Comparison of ENCODE assay signal across 8 cellular contexts in genomic region chr10:77925795-77926565, GRCh38. TPM values are rescaled to one million over a fixed set of nuclear protein-coding genes. Genes with fewer than 3 reads are reported as not detected.
DNase-seq lines count a peak whose midpoint lies in the region; ATAC-seq and TF ChIP-seq lines count a peak whose summit lies in the region.

No MANE protein-coding gene starts in this region.

- H3K9ac ChIP-seq in mucosa of rectum (ENCODE audit: low read depth in 1 of 2, low read length in 2 of 2), result peak overlapping the region; percentile 68 to 82

- ATAC-seq in GM18517 (IDR thresholded peaks at IDR 0.05; ENCODE audit: unreplicated experiment), result peak; percentile 50
- ATAC-seq in HG03196 (IDR thresholded peaks at IDR 0.05; ENCODE audit: unreplicated experiment), result peak; percentile 45
- peak in 1 of 2 donors; percentile 72 for ATAC-seq in upper lobe of left lung (ENCODE audit: low FRiP score in 2 of 2)

- H3K27ac ChIP-seq in AG04450 (ENCODE audit: low read depth, low read length) (peak overlapping the region; percentile 34), epithelial cell of prostate (peak overlapping the region; percentile 64), mucosa of rectum (ENCODE audit: low read depth in 2 of 2, low read length in 2 of 2) (peak overlapping the region; percentile 68 to 70), upper lobe of left lung (peak overlapping the region; percentile 73 to 89 (median 78))

- WGBS in upper lobe of left lung, 2 donors, result 1 to 4% methylated on average over 18 to 24 of the region's 73 CpGs

- POLR2A ChIA-PET in AG04450 (lab: Yijun Ruan, JAX), result interaction anchor here (1.2 to 3.9 kb wide), 3 partner anchors 14 to 79 kb away, joined by 3 to 13 read pairs (median 4); no protein-coding TSS in a partner anchor

- H3K4me3 ChIP-seq in AG04450 (ENCODE audit: low read depth, low read length) (peak overlapping the region; percentile 83), WI38 (ENCODE audit: low read depth, low read length) (peak overlapping the region; percentile 85), mucosa of rectum (ENCODE audit: low read length in 2 of 2) (peak overlapping the region; percentile 80 to 84), upper lobe of left lung (peak overlapping the region; percentile 63 to 88 (median 86))

- TF ChIP-seq POLR2A in upper lobe of left lung (IDR thresholded peaks at IDR 0.05), result no peak

- DNase-seq in AG04450 (ENCODE audit: low read depth, low spot score) (no peak), epithelial cell of prostate (ENCODE audit: low read depth, low spot score) (no peak), upper lobe of left lung (peak; percentile 62 to 90), SKM-1 (lab: John Stamatoyannopoulos, UW; ENCODE audit: unreplicated experiment) (no peak)

- H3K4me1 ChIP-seq in mucosa of rectum (ENCODE audit: control insufficient read depth in 2 of 2, insufficient read depth in 2 of 2, low read length in 2 of 2) (peaks cover 7 to 19% of the 10 kb centered on the region in 2 donors), upper lobe of left lung (peaks cover 15 to 27% (median 19%) of the 10 kb centered on the region in 4 donors)

- H3K36me3 ChIP-seq in mucosa of rectum (ENCODE audit: control insufficient read depth in 2 of 2, insufficient read depth in 2 of 2, low read length in 2 of 2), result peaks cover 0 to 5% of the 10 kb centered on the region in 2 donors
- H3K36me3 ChIP-seq in upper lobe of left lung, result no peaks in the 10 kb centered on the region

- H3K27me3 ChIP-seq in AG04450 (ENCODE audit: control insufficient read depth, insufficient read depth, low read length), result no peaks in the 10 kb centered on the region
- peaks cover 0 to 3% of the 10 kb centered on the region in 2 donors for H3K27me3 ChIP-seq in mucosa of rectum (ENCODE audit: control insufficient read depth in 2 of 2, insufficient read depth in 2 of 2, low read length in 2 of 2)
- no peaks in the 10 kb centered on the region for H3K27me3 ChIP-seq in upper lobe of left lung

- H3K9me3 ChIP-seq in AG04450 (ENCODE audit: control insufficient read depth, insufficient read depth, low read length), result no peaks in the 10 kb centered on the region
- H3K9me3 ChIP-seq in mucosa of rectum (ENCODE audit: control insufficient read depth in 2 of 2, low read length in 2 of 2), result no peaks in the 10 kb centered on the region
- H3K9me3 ChIP-seq in upper lobe of left lung, result no peaks in the 10 kb centered on the region

- CTCF ChIA-PET in AG04450 (lab: Charles Lee), result interaction anchor here (0.6 kb wide), 1 partner anchor 534 kb away, joined by 3 read pairs; no protein-coding TSS in a partner anchor

- TF ChIP-seq EP300 in upper lobe of left lung (IDR thresholded peaks at IDR 0.05), result no peak

- TF ChIP-seq CTCF in AG04450 (IDR thresholded peaks at IDR 0.05; ENCODE audit: low read depth, low read length) (no peak), WI38 (IDR thresholded peaks at IDR 0.05; ENCODE audit: low read depth, low read length) (no peak), upper lobe of left lung (IDR thresholded peaks at IDR 0.05) (peak in 1 of 6 experiments; percentile 19)

RNA-seq across cellular contexts. Expression of gene DLG5, which starts 0.6 kb away (rescaled TPM):
- polyA plus RNA-seq in AG04450 (2011; rRNA removed), result 16.3 and 21.9 TPM in 2 replicates
- 37.3 and 43.2 TPM in 2 replicates for polyA minus RNA-seq in AG04450 (2011; rRNA and poly(A)+ RNA removed)
- total RNA-seq in upper lobe of left lung, result 10 to 100 TPM; 14.6 to 51.3 (median 23.4) TPM

Comparison
In these comparisons a context has a peak if more than half of its experiments do, and no peak if none do; other contexts are left out.
1. DNase-seq: peak in upper lobe of left lung (2 of 2); none in AG04450 (single experiment), epithelial cell of prostate (single experiment) and SKM-1 (single experiment).
2. Peak in every context shown above with its lines, with median percentiles within 50 percentile points of each other: H3K27ac ChIP-seq and H3K4me3 ChIP-seq.